Comparison of ENCODE assay signal across 1 cellular context in the genomic region with DNA sequence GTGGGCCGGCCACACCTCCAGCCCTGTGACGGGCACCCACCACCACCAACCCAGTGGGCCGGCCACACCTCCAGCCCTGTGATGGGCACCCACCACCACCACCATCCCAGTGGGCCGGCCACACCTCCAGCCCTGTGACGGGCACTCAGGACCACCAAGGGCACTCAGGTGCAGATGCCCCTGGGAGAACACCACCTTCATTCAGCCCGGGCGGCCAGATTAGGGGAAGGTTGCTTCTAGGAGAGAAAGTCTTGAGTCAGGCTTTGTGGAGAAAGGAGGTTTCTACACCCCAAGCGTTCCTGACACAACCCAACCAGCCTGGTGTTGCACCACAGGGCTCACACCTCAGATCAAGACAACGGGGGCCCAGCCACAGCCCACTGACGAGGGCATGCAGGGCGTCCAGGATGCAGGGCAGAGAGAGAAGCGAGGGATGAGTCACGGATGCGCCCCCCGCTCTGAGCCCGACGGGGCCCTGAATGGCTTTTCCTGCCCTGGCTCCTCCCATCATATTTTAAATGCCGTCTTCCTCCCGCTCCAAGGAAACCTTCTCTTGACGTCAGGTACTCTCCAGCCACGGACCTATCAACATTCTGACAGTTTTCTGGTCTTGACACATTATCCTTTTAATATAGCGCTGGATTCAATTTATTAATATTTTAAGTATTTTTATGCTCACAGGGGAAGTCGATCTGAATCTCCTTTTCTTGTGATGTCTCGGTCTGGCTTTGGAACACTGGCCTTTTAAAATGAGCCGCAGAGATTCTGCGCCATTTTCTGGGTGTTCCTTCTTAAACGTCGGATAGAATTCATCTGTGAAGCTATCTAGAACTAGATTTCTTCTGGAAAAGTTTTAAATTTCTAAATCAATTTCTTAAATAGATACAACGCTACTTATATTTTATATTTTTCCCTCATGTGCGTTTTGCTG.
TF ChIP-seq lines count a peak whose summit lies in the region.

No MANE protein-coding gene starts in this region.

TF ChIP-seq in GM12878, 131 proteins besides CTCF, POLR2A, EP300 and RAD21:
- TF ChIP-seq ESRRA (IDR thresholded peaks at IDR 0.05; ENCODE audit: low read length), result no peak
- TF ChIP-seq SMARCA5 (IDR thresholded peaks at IDR 0.05), result 0 out of 2 replicates have a peak, but pooled peaks have one; percentile 43
- no peak for TF ChIP-seq POLR2AphosphoS2 (IDR thresholded peaks at IDR 0.05; ENCODE audit: low read depth, low read length)
- no peak for TF ChIP-seq SPI1 (IDR thresholded peaks at IDR 0.05; ENCODE audit: borderline replicate concordance, insufficient read depth, low read depth, low read length)
- peak in 1 of 2 experiments; percentile 20; a peak in 1 of 4 replicates for TF ChIP-seq BHLHE40 (IDR thresholded peaks at IDR 0.05; ENCODE audit: borderline replicate concordance in 1 of 2, low read depth in 2 of 2, low read length in 1 of 2)
- peak; percentile 95 for TF ChIP-seq SP1 (IDR thresholded peaks at IDR 0.05; ENCODE audit: low read depth, low read length)
- TF ChIP-seq, protein P1, sequence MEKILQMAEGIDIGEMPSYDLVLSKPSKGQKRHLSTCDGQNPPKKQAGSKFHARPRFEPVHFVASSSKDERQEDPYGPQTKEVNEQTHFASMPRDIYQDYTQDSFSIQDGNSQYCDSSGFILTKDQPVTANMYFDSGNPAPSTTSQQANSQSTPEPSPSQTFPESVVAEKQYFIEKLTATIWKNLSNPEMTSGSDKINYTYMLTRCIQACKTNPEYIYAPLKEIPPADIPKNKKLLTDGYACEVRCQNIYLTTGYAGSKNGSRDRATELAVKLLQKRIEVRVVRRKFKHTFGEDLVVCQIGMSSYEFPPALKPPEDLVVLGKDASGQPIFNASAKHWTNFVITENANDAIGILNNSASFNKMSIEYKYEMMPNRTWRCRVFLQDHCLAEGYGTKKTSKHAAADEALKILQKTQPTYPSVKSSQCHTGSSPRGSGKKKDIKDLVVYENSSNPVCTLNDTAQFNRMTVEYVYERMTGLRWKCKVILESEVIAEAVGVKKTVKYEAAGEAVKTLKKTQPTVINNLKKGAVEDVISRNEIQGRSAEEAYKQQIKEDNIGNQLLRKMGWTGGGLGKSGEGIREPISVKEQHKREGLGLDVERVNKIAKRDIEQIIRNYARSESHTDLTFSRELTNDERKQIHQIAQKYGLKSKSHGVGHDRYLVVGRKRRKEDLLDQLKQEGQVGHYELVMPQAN (conservative IDR thresholded peaks at IDR 0.05), result peak; percentile 70
- TF ChIP-seq, protein P2, sequence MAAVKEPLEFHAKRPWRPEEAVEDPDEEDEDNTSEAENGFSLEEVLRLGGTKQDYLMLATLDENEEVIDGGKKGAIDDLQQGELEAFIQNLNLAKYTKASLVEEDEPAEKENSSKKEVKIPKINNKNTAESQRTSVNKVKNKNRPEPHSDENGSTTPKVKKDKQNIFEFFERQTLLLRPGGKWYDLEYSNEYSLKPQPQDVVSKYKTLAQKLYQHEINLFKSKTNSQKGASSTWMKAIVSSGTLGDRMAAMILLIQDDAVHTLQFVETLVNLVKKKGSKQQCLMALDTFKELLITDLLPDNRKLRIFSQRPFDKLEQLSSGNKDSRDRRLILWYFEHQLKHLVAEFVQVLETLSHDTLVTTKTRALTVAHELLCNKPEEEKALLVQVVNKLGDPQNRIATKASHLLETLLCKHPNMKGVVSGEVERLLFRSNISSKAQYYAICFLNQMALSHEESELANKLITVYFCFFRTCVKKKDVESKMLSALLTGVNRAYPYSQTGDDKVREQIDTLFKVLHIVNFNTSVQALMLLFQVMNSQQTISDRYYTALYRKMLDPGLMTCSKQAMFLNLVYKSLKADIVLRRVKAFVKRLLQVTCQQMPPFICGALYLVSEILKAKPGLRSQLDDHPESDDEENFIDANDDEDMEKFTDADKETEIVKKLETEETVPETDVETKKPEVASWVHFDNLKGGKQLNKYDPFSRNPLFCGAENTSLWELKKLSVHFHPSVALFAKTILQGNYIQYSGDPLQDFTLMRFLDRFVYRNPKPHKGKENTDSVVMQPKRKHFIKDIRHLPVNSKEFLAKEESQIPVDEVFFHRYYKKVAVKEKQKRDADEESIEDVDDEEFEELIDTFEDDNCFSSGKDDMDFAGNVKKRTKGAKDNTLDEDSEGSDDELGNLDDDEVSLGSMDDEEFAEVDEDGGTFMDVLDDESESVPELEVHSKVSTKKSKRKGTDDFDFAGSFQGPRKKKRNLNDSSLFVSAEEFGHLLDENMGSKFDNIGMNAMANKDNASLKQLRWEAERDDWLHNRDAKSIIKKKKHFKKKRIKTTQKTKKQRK (IDR thresholded peaks at IDR 0.05; ENCODE audit: low read depth, low read length), result peak; percentile 92; the same call in 1 of the 2 replicates
- TF ChIP-seq RB1 (IDR thresholded peaks at IDR 0.05; ENCODE audit: borderline replicate concordance), result peak; percentile 22; the same call in 1 of the 2 replicates
- 0 out of 2 replicates have a peak, but pooled peaks have one; percentile 32 for TF ChIP-seq SIN3A (IDR thresholded peaks at IDR 0.05; ENCODE audit: low read depth, low read length)
- 0 out of 2 replicates have a peak, but pooled peaks have one; percentile 12 for TF ChIP-seq CREM (IDR thresholded peaks at IDR 0.05; ENCODE audit: low read depth)
- peak; percentile 34; the same call in 1 of the 2 replicates for TF ChIP-seq GATAD2B (conservative IDR thresholded peaks at IDR 0.05; ENCODE audit: low read depth)
- TF ChIP-seq, protein P3, sequence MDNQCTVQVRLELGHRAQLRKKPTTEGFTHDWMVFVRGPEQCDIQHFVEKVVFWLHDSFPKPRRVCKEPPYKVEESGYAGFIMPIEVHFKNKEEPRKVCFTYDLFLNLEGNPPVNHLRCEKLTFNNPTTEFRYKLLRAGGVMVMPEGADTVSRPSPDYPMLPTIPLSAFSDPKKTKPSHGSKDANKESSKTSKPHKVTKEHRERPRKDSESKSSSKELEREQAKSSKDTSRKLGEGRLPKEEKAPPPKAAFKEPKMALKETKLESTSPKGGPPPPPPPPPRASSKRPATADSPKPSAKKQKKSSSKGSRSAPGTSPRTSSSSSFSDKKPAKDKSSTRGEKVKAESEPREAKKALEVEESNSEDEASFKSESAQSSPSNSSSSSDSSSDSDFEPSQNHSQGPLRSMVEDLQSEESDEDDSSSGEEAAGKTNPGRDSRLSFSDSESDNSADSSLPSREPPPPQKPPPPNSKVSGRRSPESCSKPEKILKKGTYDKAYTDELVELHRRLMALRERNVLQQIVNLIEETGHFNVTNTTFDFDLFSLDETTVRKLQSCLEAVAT (IDR thresholded peaks at IDR 0.05), result 0 out of 2 replicates have a peak, but pooled peaks have one; percentile 17
- no peak for TF ChIP-seq IRF4 (IDR thresholded peaks at IDR 0.05; ENCODE audit: low read depth, low read length)
- TF ChIP-seq CREB1 (IDR thresholded peaks at IDR 0.05; ENCODE audit: low read depth), result peak; percentile 66
- TF ChIP-seq RUNX3 (IDR thresholded peaks at IDR 0.05; ENCODE audit: low read length), result 0 out of 2 replicates have a peak, but pooled peaks have one; percentile 3
- TF ChIP-seq, protein P4, sequence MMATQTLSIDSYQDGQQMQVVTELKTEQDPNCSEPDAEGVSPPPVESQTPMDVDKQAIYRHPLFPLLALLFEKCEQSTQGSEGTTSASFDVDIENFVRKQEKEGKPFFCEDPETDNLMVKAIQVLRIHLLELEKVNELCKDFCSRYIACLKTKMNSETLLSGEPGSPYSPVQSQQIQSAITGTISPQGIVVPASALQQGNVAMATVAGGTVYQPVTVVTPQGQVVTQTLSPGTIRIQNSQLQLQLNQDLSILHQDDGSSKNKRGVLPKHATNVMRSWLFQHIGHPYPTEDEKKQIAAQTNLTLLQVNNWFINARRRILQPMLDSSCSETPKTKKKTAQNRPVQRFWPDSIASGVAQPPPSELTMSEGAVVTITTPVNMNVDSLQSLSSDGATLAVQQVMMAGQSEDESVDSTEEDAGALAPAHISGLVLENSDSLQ (IDR thresholded peaks at IDR 0.05), result peak; percentile 95
- TF ChIP-seq LARP7 (IDR thresholded peaks at IDR 0.05), result 0 out of 2 replicates have a peak, but pooled peaks have one; percentile 17
- TF ChIP-seq, protein P5, sequence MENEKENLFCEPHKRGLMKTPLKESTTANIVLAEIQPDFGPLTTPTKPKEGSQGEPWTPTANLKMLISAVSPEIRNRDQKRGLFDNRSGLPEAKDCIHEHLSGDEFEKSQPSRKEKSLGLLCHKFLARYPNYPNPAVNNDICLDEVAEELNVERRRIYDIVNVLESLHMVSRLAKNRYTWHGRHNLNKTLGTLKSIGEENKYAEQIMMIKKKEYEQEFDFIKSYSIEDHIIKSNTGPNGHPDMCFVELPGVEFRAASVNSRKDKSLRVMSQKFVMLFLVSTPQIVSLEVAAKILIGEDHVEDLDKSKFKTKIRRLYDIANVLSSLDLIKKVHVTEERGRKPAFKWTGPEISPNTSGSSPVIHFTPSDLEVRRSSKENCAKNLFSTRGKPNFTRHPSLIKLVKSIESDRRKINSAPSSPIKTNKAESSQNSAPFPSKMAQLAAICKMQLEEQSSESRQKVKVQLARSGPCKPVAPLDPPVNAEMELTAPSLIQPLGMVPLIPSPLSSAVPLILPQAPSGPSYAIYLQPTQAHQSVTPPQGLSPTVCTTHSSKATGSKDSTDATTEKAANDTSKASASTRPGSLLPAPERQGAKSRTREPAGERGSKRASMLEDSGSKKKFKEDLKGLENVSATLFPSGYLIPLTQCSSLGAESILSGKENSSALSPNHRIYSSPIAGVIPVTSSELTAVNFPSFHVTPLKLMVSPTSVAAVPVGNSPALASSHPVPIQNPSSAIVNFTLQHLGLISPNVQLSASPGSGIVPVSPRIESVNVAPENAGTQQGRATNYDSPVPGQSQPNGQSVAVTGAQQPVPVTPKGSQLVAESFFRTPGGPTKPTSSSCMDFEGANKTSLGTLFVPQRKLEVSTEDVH (IDR thresholded peaks at IDR 0.05; ENCODE audit: low read depth, partially characterized antibody), result peak; percentile 12
- TF ChIP-seq IKZF1 (conservative IDR thresholded peaks at IDR 0.05), result peak; percentile 39
- no peak for TF ChIP-seq SUZ12 (IDR thresholded peaks at IDR 0.05; ENCODE audit: unreplicated experiment)
